8 cellular contexts compared by ENCODE assay signal in the genomic region with DNA sequence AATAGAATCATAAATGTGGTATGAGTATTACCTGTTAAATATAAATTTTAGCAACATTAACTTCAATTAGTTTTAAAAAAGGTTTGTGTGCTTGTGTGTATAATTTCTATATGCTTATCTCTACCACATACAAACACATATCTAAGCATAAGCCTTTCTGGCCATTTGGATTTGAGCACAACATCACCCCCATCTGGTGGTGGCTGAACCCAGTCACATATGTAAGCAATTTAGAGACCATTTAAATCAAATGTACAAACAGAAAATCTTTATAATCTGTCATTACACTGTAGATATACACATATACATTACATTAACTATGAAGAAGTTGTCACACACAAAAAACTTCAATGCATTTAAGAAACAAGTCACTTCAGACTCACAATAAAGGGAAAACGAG.
DNase-seq lines count a peak whose midpoint lies in the region; ATAC-seq and TF ChIP-seq lines count a peak whose summit lies in the region.

No MANE protein-coding gene starts in this region.

- peaks cover 38% of the 10 kb centered on the region for H3K36me3 Mint-ChIP-seq in nephron progenitor cell (ENCODE audit: low read depth)

- H3K27me3 Mint-ChIP-seq in nephron progenitor cell (ENCODE audit: low read depth, poor library complexity) = no peaks in the 10 kb centered on the region

- peaks cover 14% of the 10 kb centered on the region for H3K9me3 Mint-ChIP-seq in nephron progenitor cell

- peak; percentile 12 for TF ChIP-seq CTCF in nephron progenitor cell (IDR thresholded peaks at IDR 0.05)

- H3K4me1 Mint-ChIP-seq in nephron progenitor cell = peaks cover 8% of the 10 kb centered on the region

- ATAC-seq in GM19395 (IDR thresholded peaks at IDR 0.05; ENCODE audit: unreplicated experiment) = no peak

- H3K27ac Mint-ChIP-seq in nephron progenitor cell = no peak overlapping the region

- DNase-seq in AG08395 (ENCODE audit: low spot score) (peak; percentile 16), GM03348 (ENCODE audit: low spot score) (peak; percentile 29), NCI-H69 (lab: John Stamatoyannopoulos, UW) (peak; percentile 69), cerebellar cortex (ENCODE audit: low spot score) (peak; percentile 53), nephron progenitor cell (no peak), SHP77 treated with DMSO at 0.1 percent for 48 hours (lab: John Stamatoyannopoulos, UW) (no peak), OCI-M2 (lab: John Stamatoyannopoulos, UW; ENCODE audit: unreplicated experiment) (no peak)

- H3K4me3 Mint-ChIP-seq in nephron progenitor cell = no peak overlapping the region

Comparison
In these comparisons a context has a peak if more than half of its experiments do, and no peak if none do; other contexts are left out.
1. DNase-seq: peak in AG08395 (single experiment), GM03348 (single experiment), NCI-H69 (single experiment) and cerebellar cortex (single experiment); none in nephron progenitor cell (single experiment), SHP77 treated with DMSO at 0.1 percent for 48 hours (single experiment) and OCI-M2 (single experiment).